Comparison of ENCODE assay signal across 6 cellular contexts in genomic region chr1:160559437-160559836, GRCh38. TPM values are rescaled to one million over a fixed set of nuclear protein-coding genes. Genes with fewer than 3 reads are reported as not detected.
"Had no signal": no experiment of that assay in that cellular context is flagged by ENCODE, and none has a peak within 500 bp of the region (broad histone marks: within the 10 kb centered on the region; RNA-seq: fewer than 3 reads in every experiment).

No MANE protein-coding gene starts in this region.

RNA-seq across cellular contexts. Expression of gene CD84, which starts 19.9 kb away (rescaled TPM):
- total RNA-seq: bronchial epithelial cell, myocyte, osteocyte had no signal
- polyA plus RNA-seq: SK-N-SH had no signal

RNA-seq across cellular contexts. Expression of gene SLAMF6, which starts 36.4 kb away (rescaled TPM):
- total RNA-seq: bronchial epithelial cell, cerebellum, myocyte, osteocyte, temporal lobe had no signal
- polyA plus RNA-seq: SK-N-SH had no signal
